Comparison of ENCODE assay signal across 11 cellular contexts in the genomic region with DNA sequence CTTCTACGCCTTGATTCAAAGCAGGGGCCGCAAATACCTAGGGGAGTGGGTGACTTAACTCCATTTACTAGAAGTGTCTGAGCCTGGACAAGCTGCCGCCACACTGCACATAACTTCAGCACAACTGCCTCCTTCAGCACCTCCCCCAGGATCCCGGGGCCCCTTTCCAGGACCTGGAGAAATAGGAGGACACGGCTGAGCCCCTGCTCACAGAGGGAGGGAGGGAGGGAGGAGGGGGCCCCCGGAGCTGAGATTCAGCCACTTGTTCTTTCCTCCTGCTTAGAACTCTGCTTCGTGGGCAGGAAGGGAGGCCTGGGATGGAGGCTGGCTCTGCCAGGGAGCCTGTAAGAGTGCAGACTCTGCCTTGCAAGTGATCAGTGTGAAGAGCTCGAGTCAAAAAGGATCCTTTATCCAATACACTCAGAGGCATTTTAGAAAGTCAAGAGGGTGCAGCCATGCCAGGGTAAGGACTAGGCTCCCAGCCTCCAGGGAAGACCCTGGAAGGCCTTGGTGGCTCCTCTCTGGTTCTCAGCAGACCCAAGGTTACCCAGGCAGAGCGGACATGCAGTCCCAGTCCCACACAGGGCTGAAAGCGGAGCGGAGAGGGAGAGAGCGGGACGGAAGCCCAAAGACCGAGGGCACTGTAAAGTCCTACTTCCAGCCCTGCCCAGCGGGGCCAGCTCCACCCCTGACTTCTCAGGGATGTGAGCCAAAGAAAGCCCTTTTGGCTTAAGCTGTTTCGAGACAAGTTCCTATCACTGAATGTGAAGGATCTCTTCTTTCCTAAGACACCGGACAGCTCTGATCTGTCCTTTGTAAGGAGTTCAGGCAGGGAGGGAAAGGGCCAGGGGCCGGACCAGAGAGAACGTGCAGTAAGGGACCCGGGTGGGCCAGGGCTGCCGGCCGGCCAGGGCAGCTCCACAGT. TPM values are rescaled to one million over a fixed set of nuclear protein-coding genes. Genes with fewer than 3 reads are reported as not detected.
DNase-seq lines count a peak whose midpoint lies in the region; ATAC-seq and TF ChIP-seq lines count a peak whose summit lies in the region.
"Had no signal": no experiment of that assay in that cellular context is flagged by ENCODE, and none has a peak within 500 bp of the region (broad histone marks: within the 10 kb centered on the region; RNA-seq: fewer than 3 reads in every experiment).

No MANE protein-coding gene starts in this region.

- H3K27ac ChIP-seq in HUES64 (ENCODE audit: low read depth, low read length) (peak overlapping the region; percentile 73), right lobe of liver (peak overlapping the region; percentile 71 to 83 (median 81)), spleen (peak overlapping the region; percentile 28 to 87 (median 84))

- TF ChIP-seq CTCF in right lobe of liver (IDR thresholded peaks at IDR 0.05) = no peak
- no peak for TF ChIP-seq CTCF in spleen (IDR thresholded peaks at IDR 0.05 in 8 of 11, conservative IDR thresholded peaks at IDR 0.05 in 3 of 11)

- H3K27me3 ChIP-seq in HUES64 (ENCODE audit: insufficient read depth, low read length) (no peaks in the 10 kb centered on the region), right lobe of liver (no peaks in the 10 kb centered on the region), spleen (replicated peaks in 1 of 7) (peaks cover 0 to 27% (median 6%) of the 10 kb centered on the region in 7 donors)

- WGBS in HUES64 = 58% methylated on average over 22 of the region's 22 CpGs
- 35% methylated on average over 8 of the region's 22 CpGs for WGBS in right lobe of liver (ENCODE audit: insufficient coverage, low coverage, low lambda C conversion rate, missing lambda C conversion rate)
- 71 to 80% (median 72%) methylated on average over 22 of the region's 22 CpGs for WGBS in spleen, 5 donors

- ATAC-seq in right lobe of liver = peak; percentile 58 to 78 (median 70)

- H3K9ac ChIP-seq in HUES64 (ENCODE audit: low read depth, low read length) = peak overlapping the region; percentile 67

- TF ChIP-seq POLR2A in right lobe of liver (IDR thresholded peaks at IDR 0.05) (no peak), spleen (IDR thresholded peaks at IDR 0.05) (no peak)

- peak; percentile 63 for DNase-seq in ecto neural progenitor cell (ENCODE audit: low spot score)
- DNase-seq in right lobe of liver = peak; percentile 35 to 67 (median 59)
- no peak for DNase-seq in spleen
- no peak for DNase-seq in middle frontal gyrus (ENCODE audit: extremely low spot score, low spot score)
- no peak for DNase-seq in NAMALWA (ENCODE audit: low spot score)
- DNase-seq in GM19238 (ENCODE audit: insufficient read length, low spot score) = no peak
- no peak for DNase-seq in NCI-H1105 treated with DMSO at 0.1 percent for 48 hours (lab: John Stamatoyannopoulos, UW)
- DNase-seq: activated B cell treated with CpG ODN at 0.5 μM for 24 hours; effector memory CD4-positive, alpha-beta T cell; NCI-H446 treated with DMSO at 0.1 percent for 48 hours had no signal

- H3K4me1 ChIP-seq in HUES64 (ENCODE audit: insufficient read depth, low read length) (peaks cover 15% of the 10 kb centered on the region), right lobe of liver (peaks cover 0 to 5% (median 0%) of the 10 kb centered on the region in 4 donors), spleen (peaks cover 0 to 47% (median 22%) of the 10 kb centered on the region in 6 donors)

- intact Hi-C loops in right lobe of liver (cut with DNase I) = loop anchor here in 1 of 2 donors (10.0 kb wide), 1 partner anchor 85 kb away; no protein-coding TSS in a partner anchor
- intact Hi-C loops in spleen (cut with DNase I; ENCODE audit: low total_unique reads) = loop anchor here (10.0 kb wide), 1 partner anchor 85 kb away; no protein-coding TSS in a partner anchor

- H3K4me3 ChIP-seq in HUES64 (ENCODE audit: low read length) (no peak overlapping the region), right lobe of liver (peak overlapping the region in 2 of 3 donors; percentile 31 to 48), spleen (peak overlapping the region in 5 of 8 donors; percentile 9 to 53 (median 25))

- H3K36me3 ChIP-seq in HUES64 (ENCODE audit: insufficient read depth, low read length) (no peaks in the 10 kb centered on the region), right lobe of liver (no peaks in the 10 kb centered on the region), spleen (no peaks in the 10 kb centered on the region)

- H3K9me3 ChIP-seq in HUES64 (ENCODE audit: insufficient read depth, low read depth, low read length) (no peaks in the 10 kb centered on the region), right lobe of liver (no peaks in the 10 kb centered on the region), spleen (no peaks in the 10 kb centered on the region)

RNA-seq across cellular contexts. Expression of a gene that starts 8.6 kb away (rescaled TPM):
- polyA plus RNA-seq in HUES64 (2013, experiment 1 of 2) = 20.1 TPM
- 24.8 TPM for polyA plus RNA-seq in HUES64 (2013, experiment 2 of 2)
- total RNA-seq in right lobe of liver = 1 to 10 TPM; 1.5 to 7.7 (median 2.4) TPM
- 1 to 10 TPM; 2.9 to 8.9 (median 4.9) TPM for total RNA-seq in spleen
- 1 to 10 TPM in 2 of 3 donors, under 1 TPM in 1; 0.83 to 2.5 (median 2.2) TPM for polyA plus RNA-seq in spleen

Comparison
In these comparisons a context has a peak if more than half of its experiments do, and no peak if none do; other contexts are left out.
1. DNase-seq: peak in ecto neural progenitor cell (single experiment) and right lobe of liver (3 of 3); none in spleen (single experiment), middle frontal gyrus (single experiment), NAMALWA (single experiment), GM19238 (single experiment) and NCI-H1105 treated with DMSO at 0.1 percent for 48 hours (single experiment).
2. Peak in every context shown above with its lines, with median percentiles within 50 percentile points of each other: H3K27ac ChIP-seq.